In genomic region chr14:103055693-103056092, GRCh38 we compare ENCODE assay signal across 8 cellular contexts. TPM values are rescaled to one million over a fixed set of nuclear protein-coding genes. Genes with fewer than 3 reads are reported as not detected.
A peak's percentile ranks its signal among the peaks of the same experiment; 100 is the strongest.
DNase-seq lines count a peak whose midpoint lies in the region; FAIRE-seq and TF ChIP-seq lines count a peak whose summit lies in the region.

No MANE protein-coding gene starts in this region.

- TF ChIP-seq CTCF in WERI-Rb-1 (IDR thresholded peaks at IDR 0.05; ENCODE audit: low read depth, low read length) (no peak), fibroblast of villous mesenchyme (IDR thresholded peaks at IDR 0.05; ENCODE audit: insufficient read depth, low read depth, low read length) (no peak), sigmoid colon (IDR thresholded peaks at IDR 0.05) (no peak)

- H3K4me1 ChIP-seq in sigmoid colon: peaks cover 0 to 49% (median 38%) of the 10 kb centered on the region in 4 donors

- TF ChIP-seq POLR2A in GM12891 (IDR thresholded peaks at IDR 0.05; ENCODE audit: low read depth, low read length) (no peak), sigmoid colon (IDR thresholded peaks at IDR 0.05) (no peak)

- H3K27ac ChIP-seq in WERI-Rb-1 (no peak overlapping the region), sigmoid colon (peak overlapping the region; percentile 86 to 97 (median 92))

- H3K36me3 ChIP-seq in WERI-Rb-1 (peaks cover 14% of the 10 kb centered on the region), sigmoid colon (no peaks in the 10 kb centered on the region)

- 69 to 79% methylated on average over 8 of the region's 8 CpGs for WGBS in sigmoid colon, 2 donors

- H3K4me3 ChIP-seq in WERI-Rb-1 (ENCODE audit: low read depth, low read length) (peak overlapping the region; percentile 85), fibroblast of villous mesenchyme (ENCODE audit: low read depth, low read length) (peak overlapping the region; percentile 83), sigmoid colon (peak overlapping the region; percentile 76 to 98 (median 93))

- no peak for DNase-seq in GM12891 (ENCODE audit: insufficient read length, low spot score)
- no peak for DNase-seq in WERI-Rb-1
- DNase-seq in fibroblast of villous mesenchyme (ENCODE audit: low read depth): peak; percentile 90
- no peak for DNase-seq in sigmoid colon
- DNase-seq in amygdala (lab: John Stamatoyannopoulos, UW): no peak
- no peak for DNase-seq in COLO668 (lab: John Stamatoyannopoulos, UW; ENCODE audit: unreplicated experiment)
- DNase-seq in mesenteric fat pad (ENCODE audit: low spot score): no peak
- DNase-seq in DMS114 treated with DMSO at 0.1 percent for 48 hours (lab: John Stamatoyannopoulos, UW; ENCODE audit: unreplicated experiment): no peak

- TF ChIP-seq EP300 in sigmoid colon (IDR thresholded peaks at IDR 0.05): no peak

- no peaks in the 10 kb centered on the region for H3K9me3 ChIP-seq in WERI-Rb-1 (ENCODE audit: severe bottlenecking)
- no peaks in the 10 kb centered on the region for H3K9me3 ChIP-seq in sigmoid colon

- intact Hi-C loops in sigmoid colon (cut with DNase I): no loop called here

- FAIRE-seq in GM12891 (lab: Jason Lieb, UNC): peak; percentile 52

- H3K27me3 ChIP-seq in WERI-Rb-1 (ENCODE audit: insufficient read depth, low read depth, severe bottlenecking): no peaks in the 10 kb centered on the region
- H3K27me3 ChIP-seq in sigmoid colon: no peaks in the 10 kb centered on the region

TF ChIP-seq in GM12891, 5 proteins besides CTCF, POLR2A, EP300 and RAD21:
- TF ChIP-seq TAF1 (IDR thresholded peaks at IDR 0.05; ENCODE audit: low read depth, low read length) (no peak), PAX5 (IDR thresholded peaks at IDR 0.05; ENCODE audit: insufficient read depth, low read length, severe bottlenecking) (no peak), POU2F2 (IDR thresholded peaks at IDR 0.05; ENCODE audit: low read depth, low read length) (no peak), SPI1 (IDR thresholded peaks at IDR 0.05; ENCODE audit: low read depth, low read length) (no peak), POLR2AphosphoS5 (IDR thresholded peaks at IDR 0.05; ENCODE audit: low read depth, low read length) (no peak)

RNA-seq across cellular contexts. Expression of gene CDC42BPB, which starts 1.7 kb away (rescaled TPM):
- polyA plus RNA-seq in GM12891 (2012; ENCODE audit: low read depth, missing spikeins): 11.6 TPM
- total RNA-seq in fibroblast of villous mesenchyme: 104 and 122 TPM in 2 replicates
- total RNA-seq in sigmoid colon: 10 to 100 TPM; 58.5 to 82.3 (median 61.6) TPM
- 10 to 100 TPM; 18.0 to 51.5 (median 24.0) TPM for polyA plus RNA-seq in sigmoid colon
- total RNA-seq in mesenteric fat pad: 99.6 TPM

RNA-seq across cellular contexts. Expression of gene LBHD2, which starts 28.3 kb away (rescaled TPM):
- not detected for polyA plus RNA-seq in GM12891 (2012; ENCODE audit: low read depth, missing spikeins)
- not detected in 2 replicates for total RNA-seq in fibroblast of villous mesenchyme
- not detected for total RNA-seq in sigmoid colon
- under 1 TPM in 1 of 3 donors, not detected in 2; 0.17 TPM for polyA plus RNA-seq in sigmoid colon
- 3.1 TPM for total RNA-seq in mesenteric fat pad

RNA-seq across cellular contexts. Expression of gene EXOC3L4, which starts 38.8 kb away (rescaled TPM):
- not detected for polyA plus RNA-seq in GM12891 (2012; ENCODE audit: low read depth, missing spikeins)
- total RNA-seq in fibroblast of villous mesenchyme (under 0.01 TPM in 1 of 2 replicates, not detected in the other), sigmoid colon (1 to 10 TPM in 2 of 4 donors, under 1 TPM in 2; 0.36 to 1.8 (median 0.90) TPM), mesenteric fat pad (2.0 TPM)
- 10 to 100 TPM in 1 of 3 donors, 1 to 10 TPM in 2; 3.0 to 23.8 (median 6.0) TPM for polyA plus RNA-seq in sigmoid colon
